20 cellular contexts compared by ENCODE assay signal in genomic region chr7:100393233-100393905, GRCh38.
"Had no signal": no experiment of that assay in that cellular context is flagged by ENCODE, and none has a peak within 500 bp of the region (broad histone marks: within the 10 kb centered on the region; RNA-seq: fewer than 3 reads in every experiment).

No MANE protein-coding gene starts in this region.

- ATAC-seq: activated naive CD8-positive, alpha-beta T cell treated with anti-CD3 and anti-CD28 coated beads, Interleukin-2, amount 50 U/mL, for 24 hours; activated T-helper 17 cell treated with anti-CD3 and anti-CD28 coated beads, Interleukin-2, amount 50 U/mL, for 72 hours; naive thymus-derived CD4-positive, alpha-beta T cell; stimulated activated effector memory CD8-positive, alpha-beta T cell treated with anti-CD3 and anti-CD28 coated beads, Interleukin-12 subunit alpha, Interleukin-12 subunit beta, amount 100 ng/mL, for 72 hours had no signal

- H3K9ac ChIP-seq: parathyroid adenoma had no signal

- FAIRE-seq: astrocyte, colon had no signal

- H3K36me3 ChIP-seq: cardiac muscle cell, esophagus muscularis mucosa, thyroid gland, vagina had no signal

- H3K27me3 ChIP-seq: cardiac muscle cell, thyroid gland, vagina had no signal

- H2AFZ ChIP-seq: hepatocyte, parathyroid adenoma had no signal

- H3K4me3 ChIP-seq: cardiac muscle cell, esophagus muscularis mucosa, hepatocyte, lung, thyroid gland, vagina had no signal

- H3K27ac ChIP-seq: cardiac muscle cell, esophagus muscularis mucosa, hepatocyte, thyroid gland, vagina had no signal

- H3K4me2 ChIP-seq: hepatocyte had no signal

- DNase-seq: activated CD4-positive, alpha-beta T cell treated with anti-CD3 and anti-CD28 coated beads for 1 hour; activated CD4-positive, alpha-beta T cell treated with anti-CD3 and anti-CD28 coated beads, Interleukin-2, amount 50 U/mL, for 48 hours; activated naive CD4-positive, alpha-beta T cell treated with anti-CD3 and anti-CD28 coated beads for 36 hours; activated naive CD8-positive, alpha-beta T cell treated with anti-CD3 and anti-CD28 coated beads, Interleukin-2, amount 50 U/mL, for 24 hours; islet precursor cell; naive thymus-derived CD4-positive, alpha-beta T cell; stimulated activated CD4-positive, alpha-beta T cell treated with anti-CD3 and anti-CD28 coated beads, Interleukin-12 subunit alpha, Interleukin-12 subunit beta, amount 100 ng/mL, for 4 hours; stimulated activated CD4-positive, alpha-beta T cell treated with anti-CD3 and anti-CD28 coated beads, Interleukin-2, amount 100 ng/mL, for 24 hours; T-helper 9 cell; thyroid gland had no signal

- H3K9me3 ChIP-seq: esophagus muscularis mucosa, thyroid gland, vagina had no signal

- H3K4me1 ChIP-seq: thyroid gland, vagina had no signal

- H3K79me2 ChIP-seq: hepatocyte, parathyroid adenoma had no signal
